In genomic region chr6:136792066-136792944, GRCh38 we compare ENCODE assay signal across 8 cellular contexts. TPM values are rescaled to one million over a fixed set of nuclear protein-coding genes. Genes with fewer than 3 reads are reported as not detected.
DNase-seq lines count a peak whose midpoint lies in the region; TF ChIP-seq lines count a peak whose summit lies in the region.

MAP3K5 (minus strand) TSS chr6:136792477; CDS start chr6:136792157, 320 bp downstream.

- H3K36me3 Mint-ChIP-seq in Calu3 (ENCODE audit: insufficient read depth, unreplicated experiment): peaks cover 40% of the 10 kb centered on the region

- intact Hi-C loops in Calu3 (cut with micrococcal nuclease; ENCODE audit: unreplicated experiment): loop anchor here (2.0 kb wide), 1 partner anchor 210 kb away; no protein-coding TSS in a partner anchor

- peak within 1 kb of the TSS; percentile 97 for H3K4me3 Mint-ChIP-seq in Calu3 (ENCODE audit: low read depth, unreplicated experiment)

- no peaks in the 10 kb centered on the region for H3K4me1 Mint-ChIP-seq in Calu3 (ENCODE audit: low read depth, unreplicated experiment)

- DNase-seq in Calu3 (peak; percentile 93), GM20000 (ENCODE audit: low spot score) (peak; percentile 80), HS-27A (ENCODE audit: low read depth) (peak; percentile 65), NT2/D1 (ENCODE audit: low read depth, low spot score) (peak; percentile 20), epithelial cell of esophagus (ENCODE audit: low read depth) (peak; percentile 94)
- peak; percentile 93 for DNase-seq in activated CD8-positive, alpha-beta memory T cell treated with anti-CD3 and anti-CD28 coated beads, Interleukin-2, amount 50 U/mL, for 48 hours
- DNase-seq in stimulated activated CD8-positive, alpha-beta memory T cell treated with anti-CD3 and anti-CD28 coated beads, Interleukin-4, amount 100 ng/mL, for 48 hours: peak; percentile 88

- H3K9me3 ChIP-seq in NT2/D1 (ENCODE audit: insufficient read depth, low read length) (peaks cover 10% of the 10 kb centered on the region; the same call in 1 of the 2 replicates), mucosa of stomach (ENCODE audit: control insufficient read depth, low read length) (no peaks in the 10 kb centered on the region)

- TF ChIP-seq CTCF in Calu3 (IDR thresholded peaks at IDR 0.05; ENCODE audit: unreplicated experiment): no peak
- peak; percentile 72 for TF ChIP-seq CTCF in GM20000 (IDR thresholded peaks at IDR 0.05; ENCODE audit: extremely low read depth, missing control alignments)
- peak; percentile 50 for TF ChIP-seq CTCF in epithelial cell of esophagus (IDR thresholded peaks at IDR 0.05; ENCODE audit: insufficient read depth, low read depth, low read length, missing control alignments)

- no TSS peak for BruUV-seq in Calu3 (replicated peaks; lab: Mats Ljungman, UMichigan)

- H3K4me1 ChIP-seq in NT2/D1 (ENCODE audit: insufficient read depth, insufficient read length) (no peaks in the 10 kb centered on the region), mucosa of stomach (ENCODE audit: control insufficient read depth, insufficient read depth, low read length) (peaks cover 22% of the 10 kb centered on the region)

- no peaks in the 10 kb centered on the region for H3K9me3 Mint-ChIP-seq in Calu3 (ENCODE audit: low read depth, unreplicated experiment)

- H3K9ac ChIP-seq in NT2/D1 (ENCODE audit: insufficient read length, low read depth) (peak within 1 kb of the TSS; percentile 86), mucosa of stomach (ENCODE audit: low read length) (peak within 1 kb of the TSS; percentile 95)

- H3K27ac Mint-ChIP-seq in Calu3 (ENCODE audit: unreplicated experiment): peak within 1 kb of the TSS; percentile 78

- peaks cover 17% of the 10 kb centered on the region for H3K27me3 ChIP-seq in NT2/D1 (ENCODE audit: insufficient read depth, insufficient read length)
- H3K27me3 ChIP-seq in mucosa of stomach (ENCODE audit: control insufficient read depth, insufficient read depth, low read length): no peaks in the 10 kb centered on the region

- H3K27me3 Mint-ChIP-seq in Calu3 (ENCODE audit: unreplicated experiment): no peaks in the 10 kb centered on the region

- H3K4me3 ChIP-seq in NT2/D1 (ENCODE audit: insufficient read length, low read depth) (peak within 1 kb of the TSS; percentile 81), epithelial cell of esophagus (ENCODE audit: low read length) (peak within 1 kb of the TSS; percentile 86), mucosa of stomach (ENCODE audit: low read length) (peak within 1 kb of the TSS; percentile 89)

- H3K36me3 ChIP-seq in NT2/D1 (ENCODE audit: insufficient read depth, insufficient read length, low read length) (no peaks in the 10 kb centered on the region), mucosa of stomach (ENCODE audit: control insufficient read depth, insufficient read depth, low read length) (no peaks in the 10 kb centered on the region)

- CTCF ChIA-PET in Calu3 (lab: Charles Lee): interaction anchor here (0.6 to 3.1 kb wide), 15 partner anchors 29 to 242 kb away, joined by 3 to 132 read pairs (median 6); partner anchors contain the start of gene MAP7

RNA-seq across cellular contexts. Expression of gene MAP3K5, which starts in this region (rescaled TPM):
- total RNA-seq in Calu3 (2022): 15.3 and 15.8 TPM in 2 replicates

Comparison
In these comparisons a context has a peak if more than half of its experiments do, and no peak if none do; other contexts are left out.
1. Peak in every context shown above with its lines: DNase-seq and H3K4me3 ChIP-seq.
2. DNase-seq: peak in every context shown above with its lines; median percentile 94 in epithelial cell of esophagus; 93 in Calu3; 93 in activated CD8-positive, alpha-beta memory T cell treated with anti-CD3 and anti-CD28 coated beads, Interleukin-2, amount 50 U/mL, for 48 hours; 88 in stimulated activated CD8-positive, alpha-beta memory T cell treated with anti-CD3 and anti-CD28 coated beads, Interleukin-4, amount 100 ng/mL, for 48 hours; 80 in GM20000; 65 in HS-27A; 20 in NT2/D1.